ENCODE assay signal across 8 cellular contexts in the genomic region with DNA sequence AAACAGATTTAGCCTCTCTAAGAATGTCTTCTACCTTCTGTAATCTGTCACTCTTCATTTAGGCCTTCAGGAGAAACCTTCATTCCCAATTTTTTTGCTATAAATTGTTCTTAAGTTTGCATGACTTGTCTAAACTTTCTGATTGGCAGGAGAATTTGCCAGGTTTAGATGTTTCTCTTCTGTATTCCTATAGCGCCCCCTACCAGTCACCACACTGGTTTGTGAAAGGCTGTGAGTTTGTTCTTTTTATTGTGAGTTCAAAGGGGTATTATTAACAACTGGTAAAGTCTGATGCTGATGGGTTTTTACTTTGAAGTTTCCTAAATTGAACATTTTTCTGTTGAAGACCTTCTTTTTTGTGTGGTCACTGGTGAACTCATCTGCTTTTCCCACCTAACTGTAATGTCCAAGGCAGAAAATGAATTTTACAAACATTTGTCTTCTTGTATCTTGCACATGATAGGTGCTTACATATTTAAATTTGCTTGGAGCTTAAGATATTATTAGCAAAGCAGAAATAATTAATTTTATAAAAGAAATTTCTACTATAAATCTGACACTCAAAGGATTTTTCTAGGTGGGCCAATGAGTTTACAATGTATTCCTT.
DNase-seq lines count a peak whose midpoint lies in the region; ATAC-seq lines count a peak whose summit lies in the region.

No MANE protein-coding gene starts in this region.

- DNase-seq in EH (ENCODE audit: low read depth): peak; percentile 77
- DNase-seq in KG1 (lab: John Stamatoyannopoulos, UW): peak; percentile 79
- peak; percentile 5 for DNase-seq in T1000 (lab: John Stamatoyannopoulos, UW)
- DNase-seq in astrocyte of the hippocampus (ENCODE audit: low read depth, low spot score): peak; percentile 80
- DNase-seq in inferior parietal cortex (ENCODE audit: extremely low spot score): peak; percentile 56
- DNase-seq in stimulated activated CD4-positive, alpha-beta T cell treated with anti-CD3 and anti-CD28 coated beads, Interleukin-2, amount 100 ng/mL, for 24 hours: peak; percentile 71 to 74

- no peak for ATAC-seq in GM21786 (IDR thresholded peaks at IDR 0.05; ENCODE audit: unreplicated experiment)
- no peak for ATAC-seq in HG03520 (IDR thresholded peaks at IDR 0.05; ENCODE audit: unreplicated experiment)

Comparison
In these comparisons a context has a peak if more than half of its experiments do, and no peak if none do; other contexts are left out.
1. DNase-seq: peak in every context shown above with its lines; median percentile 80 in astrocyte of the hippocampus; 79 in KG1; 77 in EH; 72 in stimulated activated CD4-positive, alpha-beta T cell treated with anti-CD3 and anti-CD28 coated beads, Interleukin-2, amount 100 ng/mL, for 24 hours; 56 in inferior parietal cortex; 5 in T1000.